Comparison of ENCODE assay signal across 9 cellular contexts in the genomic region with DNA sequence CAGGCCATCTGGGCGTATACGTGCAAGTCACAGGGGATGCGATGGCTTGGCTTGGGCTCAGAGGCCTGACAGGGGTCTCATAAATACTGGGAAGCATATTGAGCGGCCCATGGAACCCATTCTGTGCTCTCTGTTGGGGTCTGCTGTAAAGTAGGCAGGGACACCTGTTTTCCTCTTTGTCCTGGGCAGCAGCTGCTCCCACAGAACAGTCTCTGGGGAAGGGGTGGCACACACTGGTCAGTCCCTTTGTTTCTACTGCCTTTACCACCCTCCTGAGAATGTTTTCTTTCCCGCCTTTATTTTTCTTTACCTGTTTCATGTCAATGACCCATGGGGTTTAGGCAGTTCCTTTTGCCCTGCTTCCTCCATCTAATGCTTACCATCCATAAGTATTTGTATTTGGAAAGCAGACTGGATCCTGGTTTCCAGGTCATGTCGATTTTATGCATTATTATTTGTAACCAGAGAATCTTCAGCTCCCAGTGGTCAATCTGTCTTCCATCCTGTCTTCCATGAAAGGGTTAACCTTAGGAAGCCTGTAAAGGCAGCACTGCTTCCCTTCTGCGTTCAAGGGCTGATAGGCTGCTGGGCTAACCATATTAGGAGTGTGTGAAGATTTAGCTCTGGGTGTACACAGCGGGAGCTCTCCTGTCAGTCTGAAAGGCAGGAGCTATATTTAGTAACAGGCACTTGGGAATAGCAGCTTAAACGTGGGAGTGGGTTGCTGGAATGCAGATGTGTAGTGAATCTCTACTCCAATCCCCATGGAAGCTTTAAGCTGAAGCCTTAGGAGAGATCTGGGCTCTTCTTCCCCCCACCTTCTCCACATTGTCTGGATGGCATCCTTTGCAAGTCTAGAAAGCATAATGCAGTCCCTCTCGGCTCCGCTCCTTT.
DNase-seq lines count a peak whose midpoint lies in the region; ATAC-seq, FAIRE-seq and TF ChIP-seq lines count a peak whose summit lies in the region.
"Had no signal": no experiment of that assay in that cellular context is flagged by ENCODE, and none has a peak within 500 bp of the region (broad histone marks: within the 10 kb centered on the region; RNA-seq: fewer than 3 reads in every experiment).

No MANE protein-coding gene starts in this region.

- POLR2A ChIA-PET in AG04450 (lab: Yijun Ruan, JAX): interaction anchor here (0.5 to 0.9 kb wide), 2 partner anchors 97 to 380 kb away, joined by 3 to 7 read pairs; no protein-coding TSS in a partner anchor

- H3K27me3 ChIP-seq in AG04450 (ENCODE audit: control insufficient read depth, insufficient read depth, low read length) (no peaks in the 10 kb centered on the region), mesenchymal stem cell (ENCODE audit: control insufficient read depth in 1 of 2, insufficient read depth in 1 of 2, low read length in 2 of 2) (no peaks in the 10 kb centered on the region), tibial nerve (no peaks in the 10 kb centered on the region)

- H3K79me1 ChIP-seq in mesenchymal stem cell (replicated peaks; ENCODE audit: low read length, poor library complexity, severe bottlenecking): no peaks in the 10 kb centered on the region

- H3K27ac ChIP-seq in AG04450 (ENCODE audit: low read depth, low read length) (no peak overlapping the region), mesenchymal stem cell (ENCODE audit: low read length, poor library complexity, severe bottlenecking) (peak overlapping the region; percentile 67), tibial nerve (peak overlapping the region in 1 of 4 donors; percentile 43)

- CTCF ChIA-PET in AG04450 (lab: Charles Lee): no interaction called here

- H3K27ac Mint-ChIP-seq in chondrocyte (ENCODE audit: unreplicated experiment): peak overlapping the region; percentile 77
- H3K27ac Mint-ChIP-seq: CD8-positive, alpha-beta T cell had no signal

- TF ChIP-seq CTCF in AG04450 (IDR thresholded peaks at IDR 0.05; ENCODE audit: low read depth, low read length) (no peak), chondrocyte (IDR thresholded peaks at IDR 0.05) (no peak), tibial nerve (IDR thresholded peaks at IDR 0.05) (no peak)

- H3K4me3 ChIP-seq in AG04450 (ENCODE audit: low read depth, low read length) (no peak overlapping the region; the same call in 1 of the 2 replicates), mesenchymal stem cell (ENCODE audit: insufficient read depth in 1 of 2, low read depth in 1 of 2, low read length in 2 of 2) (no peak overlapping the region), tibial nerve (no peak overlapping the region)

- peak overlapping the region; percentile 67 for H2BK15ac ChIP-seq in mesenchymal stem cell (ENCODE audit: low read depth, poor library complexity, severe bottlenecking)

- H3K9me3 Mint-ChIP-seq in chondrocyte (ENCODE audit: low read depth): peaks cover 5% of the 10 kb centered on the region
- H3K9me3 Mint-ChIP-seq: CD8-positive, alpha-beta T cell had no signal

- H2AK5ac ChIP-seq in mesenchymal stem cell (ENCODE audit: low read length, severe bottlenecking): peak overlapping the region; percentile 98

- WGBS in mesenchymal stem cell: 52% methylated on average over 7 of the region's 11 CpGs
- WGBS in tibial nerve, 2 donors: 45 to 48% methylated on average over 11 of the region's 11 CpGs

- no peaks in the 10 kb centered on the region for H3K36me3 ChIP-seq in mesenchymal stem cell (ENCODE audit: control insufficient read depth in 1 of 2, insufficient read depth in 2 of 2, low read depth in 1 of 2, low read length in 2 of 2)
- no peaks in the 10 kb centered on the region for H3K36me3 ChIP-seq in tibial nerve

- ATAC-seq in HG02970 (IDR thresholded peaks at IDR 0.05; ENCODE audit: low FRiP score, unreplicated experiment): no peak
- ATAC-seq: CD8-positive, alpha-beta T cell had no signal

- H3K9me3 ChIP-seq in AG04450 (ENCODE audit: control insufficient read depth, insufficient read depth, low read length) (no peaks in the 10 kb centered on the region), mesenchymal stem cell (ENCODE audit: control insufficient read depth, low read length) (no peaks in the 10 kb centered on the region), tibial nerve (no peaks in the 10 kb centered on the region)

- H3K4me1 ChIP-seq in mesenchymal stem cell (ENCODE audit: control insufficient read depth, insufficient read depth, low read depth, low read length): peaks cover 9% of the 10 kb centered on the region
- peaks cover 0 to 14% (median 1%) of the 10 kb centered on the region in 4 donors for H3K4me1 ChIP-seq in tibial nerve

- H3K4me2 ChIP-seq in mesenchymal stem cell (ENCODE audit: low read length, poor library complexity, severe bottlenecking): peak overlapping the region; percentile 6

- no peak for FAIRE-seq in H54 (lab: Jason Lieb, UNC)

- H3K4ac ChIP-seq in mesenchymal stem cell (ENCODE audit: low read depth in 1 of 2, low read length in 2 of 2): no peak overlapping the region

- peaks cover 33% of the 10 kb centered on the region for H3K4me1 Mint-ChIP-seq in chondrocyte (ENCODE audit: low read depth)

- H3K4me3 Mint-ChIP-seq in chondrocyte (ENCODE audit: unreplicated experiment): peak overlapping the region; percentile 45
- H3K4me3 Mint-ChIP-seq: CD8-positive, alpha-beta T cell had no signal

- peak overlapping the region; percentile 89 to 93 for H2BK12ac ChIP-seq in mesenchymal stem cell (ENCODE audit: low read length in 2 of 2)

- peak overlapping the region; percentile 18 for H3K9ac ChIP-seq in mesenchymal stem cell (ENCODE audit: low read length)

- no peak for TF ChIP-seq EP300 in tibial nerve (IDR thresholded peaks at IDR 0.05)

- H2AFZ ChIP-seq in mesenchymal stem cell (ENCODE audit: low read depth, low read length): no peak overlapping the region

- H3K27me3 Mint-ChIP-seq in chondrocyte (ENCODE audit: low read depth): no peaks in the 10 kb centered on the region

- H3K18ac ChIP-seq in mesenchymal stem cell (ENCODE audit: low read depth in 1 of 2, low read length in 2 of 2): peak overlapping the region; percentile 18 to 79

- peak overlapping the region; percentile 89 for H4K91ac ChIP-seq in mesenchymal stem cell (ENCODE audit: low read length)

- H4K8ac ChIP-seq in mesenchymal stem cell (ENCODE audit: low read length): peak overlapping the region; percentile 75

- TF ChIP-seq POLR2A in tibial nerve (IDR thresholded peaks at IDR 0.05) (no peak), H54 (IDR thresholded peaks at IDR 0.05; ENCODE audit: low read depth, low read length) (no peak)

- no peaks in the 10 kb centered on the region for H3K36me3 Mint-ChIP-seq in chondrocyte (ENCODE audit: low read depth)
- H3K36me3 Mint-ChIP-seq: CD8-positive, alpha-beta T cell had no signal

- no peak overlapping the region for H2BK120ac ChIP-seq in mesenchymal stem cell (ENCODE audit: low read depth, low read length)

- peak overlapping the region; percentile 79 for H2BK5ac ChIP-seq in mesenchymal stem cell (ENCODE audit: low read depth, low read length, poor library complexity, severe bottlenecking)

- no peak overlapping the region for H3K23ac ChIP-seq in mesenchymal stem cell (ENCODE audit: low read length in 2 of 2)

- peak overlapping the region in 1 of 2 experiments; percentile 79 for H3K14ac ChIP-seq in mesenchymal stem cell (ENCODE audit: low read length in 2 of 2)

- DNase-seq in AG04450 (ENCODE audit: low read depth, low spot score): peak; percentile 43
- peak; percentile 32 for DNase-seq in NCI-H1105 treated with DMSO at 0.1 percent for 48 hours (lab: John Stamatoyannopoulos, UW)
- DNase-seq in chondrocyte (ENCODE audit: low spot score): no peak
- peak; percentile 87 for DNase-seq in mesenchymal stem cell
- no peak for DNase-seq in Kasumi-1 (lab: John Stamatoyannopoulos, UW)
- no peak for DNase-seq in tibial nerve (ENCODE audit: low spot score in 2 of 2)
- no peak for DNase-seq in H54 (ENCODE audit: insufficient read length, low spot score)
- DNase-seq: CD8-positive, alpha-beta T cell had no signal

Comparison
In these comparisons a context has a peak if more than half of its experiments do, and no peak if none do; other contexts are left out.
1. DNase-seq: peak in AG04450 (single experiment), NCI-H1105 treated with DMSO at 0.1 percent for 48 hours (single experiment) and mesenchymal stem cell (single experiment); none in chondrocyte (single experiment), Kasumi-1 (0 of 2), tibial nerve (0 of 2) and H54 (single experiment).